ENCODE assay signal across 8 cellular contexts in genomic region chr22:41468381-41469217, GRCh38. TPM values are rescaled to one million over a fixed set of nuclear protein-coding genes. Genes with fewer than 3 reads are reported as not detected.
A peak's percentile ranks its signal among the peaks of the same experiment; 100 is the strongest.
DNase-seq lines count a peak whose midpoint lies in the region; ATAC-seq and TF ChIP-seq lines count a peak whose summit lies in the region.

Gene ACO2, plus strand, starts transcription at chr22:41469117. Its CDS starts 30 bp downstream, at chr22:41469147.
Gene PHF5A, minus strand, starts transcription at chr22:41468692. Its CDS starts 39 bp downstream, at chr22:41468653.

- peaks cover 39% of the 10 kb centered on the region for H3K36me3 ChIP-seq in Karpas-422 (ENCODE audit: insufficient read depth, low read length)
- peaks cover 13 to 52% (median 31%) of the 10 kb centered on the region in 3 donors for H3K36me3 ChIP-seq in esophagus squamous epithelium

- peak within 1 kb of the TSS; percentile 91 for H3K9ac ChIP-seq in Karpas-422 (ENCODE audit: low read length)

- intact Hi-C loops in esophagus squamous epithelium (cut with DNase I): no loop called here

- TF ChIP-seq CTCF in esophagus squamous epithelium (IDR thresholded peaks at IDR 0.05): peak in 3 of 6 experiments; percentile 4 to 13 (median 5)

- peak within 1 kb of the TSS; percentile 96 for H2AFZ ChIP-seq in Karpas-422 (ENCODE audit: low read length)

- peak within 1 kb of the TSS; percentile 89 for H3K27ac ChIP-seq in Karpas-422 (ENCODE audit: low read length)
- peak within 1 kb of the TSS; percentile 95 to 99 (median 96) for H3K27ac ChIP-seq in esophagus squamous epithelium

- TF ChIP-seq POLR2A in esophagus squamous epithelium (IDR thresholded peaks at IDR 0.05): peak in 3 of 4 donors; percentile 51 to 67 (median 65)

- peak within 1 kb of the TSS; percentile 96 for H3K4me2 ChIP-seq in Karpas-422 (ENCODE audit: low read depth, low read length, poor library complexity, severe bottlenecking)

- peaks cover 75% of the 10 kb centered on the region for H3K79me2 ChIP-seq in Karpas-422 (ENCODE audit: low read length)

- no peaks in the 10 kb centered on the region for H3K27me3 ChIP-seq in Karpas-422 (ENCODE audit: low read length)
- no peaks in the 10 kb centered on the region for H3K27me3 ChIP-seq in esophagus squamous epithelium

- no peaks in the 10 kb centered on the region for H3K9me3 ChIP-seq in Karpas-422 (ENCODE audit: low read length)
- H3K9me3 ChIP-seq in esophagus squamous epithelium: no peaks in the 10 kb centered on the region

- WGBS in esophagus squamous epithelium, 2 donors: 0% methylated on average over 21 to 30 of the region's 51 CpGs

- H4K20me1 ChIP-seq in Karpas-422 (ENCODE audit: insufficient read depth, low read depth, low read length): peaks cover 13% of the 10 kb centered on the region

- DNase-seq in DMS79 treated with DMSO at 0.1 percent for 48 hours (lab: John Stamatoyannopoulos, UW) (peak; percentile 90), Karpas-422 (peak; percentile 99), RKO (ENCODE audit: low spot score) (peak; percentile 98), activated T-helper 1 cell treated with Interleukin-2 at 50 U/mL for 16 hours (ENCODE audit: low read depth) (peak; percentile 96), esophagus squamous epithelium (lab: John Stamatoyannopoulos, UW) (peak; percentile 85), myocyte (ENCODE audit: low read depth) (peak; percentile 99)
- peak; percentile 93 to 95 for DNase-seq in stimulated activated CD8-positive, alpha-beta memory T cell treated with anti-CD3 and anti-CD28 coated beads, Interleukin-7, amount 100 ng/mL, for 48 hours (ENCODE audit: extremely low read depth in 1 of 2, low read depth in 1 of 2)

- ATAC-seq in GM21825 (IDR thresholded peaks at IDR 0.05; ENCODE audit: unreplicated experiment): peak; percentile 77

- H3K4me1 ChIP-seq in Karpas-422 (ENCODE audit: low read length) (peaks cover 55% of the 10 kb centered on the region), esophagus squamous epithelium (peaks cover 15 to 65% (median 40%) of the 10 kb centered on the region in 3 donors)

- H3K9me2 ChIP-seq in Karpas-422 (replicated peaks; ENCODE audit: insufficient read depth, low read length): no peaks in the 10 kb centered on the region

- peak within 1 kb of the TSS; percentile 89 for H3K4me3 ChIP-seq in Karpas-422 (ENCODE audit: low read length)
- H3K4me3 ChIP-seq in esophagus squamous epithelium: peak within 1 kb of the TSS; percentile 72 to 92 (median 88)

RNA-seq across cellular contexts. Expression of gene ACO2, which starts in this region (rescaled TPM):
- 67.7 and 102 TPM in 2 replicates for total RNA-seq in Karpas-422 (2014; rRNA removed; shearing (Covaris generic); ENCODE audit: low replicate concordance)
- 10 to 100 TPM; 83.7 to 90.4 (median 87.0) TPM for total RNA-seq in esophagus squamous epithelium
- total RNA-seq in myocyte: 107 and 122 TPM in 2 replicates
- polyA plus RNA-seq in myocyte (2012): 90.7 TPM

RNA-seq across cellular contexts. Expression of gene PHF5A, which starts in this region (rescaled TPM):
- 43.2 and 90.3 TPM in 2 replicates for total RNA-seq in Karpas-422 (2014; rRNA removed; shearing (Covaris generic); ENCODE audit: low replicate concordance)
- total RNA-seq in esophagus squamous epithelium (10 to 100 TPM; 21.5 to 47.3 (median 41.5) TPM), myocyte (40.0 and 47.2 TPM in 2 replicates)
- polyA plus RNA-seq in myocyte (2012): 31.6 TPM

Comparison
In these comparisons a context has a peak if more than half of its experiments do, and no peak if none do; other contexts are left out.
1. Peak in every context shown above with its lines: DNase-seq, ATAC-seq, H3K4me3 ChIP-seq and H3K27ac ChIP-seq.